21 cellular contexts compared by ENCODE assay signal in the genomic region with DNA sequence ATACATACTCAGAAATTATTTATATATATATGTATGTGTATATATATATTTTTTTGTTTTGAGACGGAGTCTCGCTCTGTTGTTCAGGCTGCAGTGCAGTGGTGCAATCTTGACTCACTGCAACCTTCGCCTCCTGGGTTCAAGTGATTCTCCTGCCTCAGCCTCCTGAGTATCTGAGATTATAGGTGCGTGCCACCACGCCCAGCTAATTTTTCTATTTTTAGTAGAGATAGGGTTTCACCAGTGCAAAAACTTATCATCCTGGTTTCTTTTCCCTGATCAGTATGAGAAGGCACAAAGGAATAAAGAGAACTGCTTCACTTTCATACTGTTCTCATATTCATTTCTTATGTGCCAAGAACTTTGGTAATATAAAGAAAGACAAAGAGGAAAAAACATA. TPM values are rescaled to one million over a fixed set of nuclear protein-coding genes. Genes with fewer than 3 reads are reported as not detected.
"Had no signal": no experiment of that assay in that cellular context is flagged by ENCODE, and none has a peak within 500 bp of the region (broad histone marks: within the 10 kb centered on the region; RNA-seq: fewer than 3 reads in every experiment).

No MANE protein-coding gene starts in this region.

RNA-seq across cellular contexts. Expression of a gene that starts 0.7 kb away (rescaled TPM):
- total RNA-seq: activated naive CD4-positive, alpha-beta T cell treated with anti-CD3 and anti-CD28 coated beads for 36 hours; activated naive CD4-positive, alpha-beta T cell treated with anti-CD3 and anti-CD28 coated beads, Interleukin-2, amount 50 U/mL, for 72 hours; activated naive CD8-positive, alpha-beta T cell treated with anti-CD3 and anti-CD28 coated beads for 36 hours; activated naive CD8-positive, alpha-beta T cell treated with anti-CD3 and anti-CD28 coated beads, Interleukin-2, amount 10 ng/mL, durations not matched to agents 7 days and 5 days; activated T-cell treated with anti-CD3 and anti-CD28 coated beads, Interleukin-2, amount 50 U/mL, for 4 hours; activated T-cell treated with anti-CD3 and anti-CD28 coated beads, Interleukin-2, amount 50 U/mL, for 72 hours; activated T-helper 1 cell treated with anti-CD3 and anti-CD28 coated beads, Interleukin-12 subunit alpha, Interleukin-12 subunit beta, Interleukin-2, Interleukin-4 antibody, amounts not matched to agents 30 ng/mL and 10 ng/mL and 1 ng/mL, durations not matched to agents 14 hours and 24 hours and 36 hours; activated T-helper 17 cell treated with anti-CD3 and anti-CD28 coated beads, Interleukin-2, amount 50 U/mL, for 72 hours; activated T-helper 2 cell treated with anti-CD3 and anti-CD28 coated beads, Interferon-gamma antibody, Interleukin-2, Interleukin-4, amounts not matched to agents 10 μg/mL and 5 μg/mL and 100 μg/mL, durations not matched to agents 14 hours and 24 hours and 36 hours; adrenal gland; aorta; ascending aorta; astrocyte; body of pancreas; breast epithelium; bronchial epithelial cell; cardiac muscle cell; cardiac septum; cerebellum; chondrocyte had no signal
- polyA plus RNA-seq: adipose tissue, adrenal gland, aorta, cardiac muscle cell had no signal
